ENCODE assay signal across 1 cellular context in genomic region chr10:68331455-68332258, GRCh38.
A peak's percentile ranks its signal among the peaks of the same experiment; 100 is the strongest.
TF ChIP-seq lines count a peak whose summit lies in the region.

Gene HNRNPH3 (plus strand): TSS chr10:68332064. CDS start chr10:68337222, 5,158 bp downstream.

TF ChIP-seq in HepG2, 621 proteins besides CTCF, POLR2A, EP300 and RAD21 (continued from another document and continues in another):
- TF ChIP-seq, protein P1, sequence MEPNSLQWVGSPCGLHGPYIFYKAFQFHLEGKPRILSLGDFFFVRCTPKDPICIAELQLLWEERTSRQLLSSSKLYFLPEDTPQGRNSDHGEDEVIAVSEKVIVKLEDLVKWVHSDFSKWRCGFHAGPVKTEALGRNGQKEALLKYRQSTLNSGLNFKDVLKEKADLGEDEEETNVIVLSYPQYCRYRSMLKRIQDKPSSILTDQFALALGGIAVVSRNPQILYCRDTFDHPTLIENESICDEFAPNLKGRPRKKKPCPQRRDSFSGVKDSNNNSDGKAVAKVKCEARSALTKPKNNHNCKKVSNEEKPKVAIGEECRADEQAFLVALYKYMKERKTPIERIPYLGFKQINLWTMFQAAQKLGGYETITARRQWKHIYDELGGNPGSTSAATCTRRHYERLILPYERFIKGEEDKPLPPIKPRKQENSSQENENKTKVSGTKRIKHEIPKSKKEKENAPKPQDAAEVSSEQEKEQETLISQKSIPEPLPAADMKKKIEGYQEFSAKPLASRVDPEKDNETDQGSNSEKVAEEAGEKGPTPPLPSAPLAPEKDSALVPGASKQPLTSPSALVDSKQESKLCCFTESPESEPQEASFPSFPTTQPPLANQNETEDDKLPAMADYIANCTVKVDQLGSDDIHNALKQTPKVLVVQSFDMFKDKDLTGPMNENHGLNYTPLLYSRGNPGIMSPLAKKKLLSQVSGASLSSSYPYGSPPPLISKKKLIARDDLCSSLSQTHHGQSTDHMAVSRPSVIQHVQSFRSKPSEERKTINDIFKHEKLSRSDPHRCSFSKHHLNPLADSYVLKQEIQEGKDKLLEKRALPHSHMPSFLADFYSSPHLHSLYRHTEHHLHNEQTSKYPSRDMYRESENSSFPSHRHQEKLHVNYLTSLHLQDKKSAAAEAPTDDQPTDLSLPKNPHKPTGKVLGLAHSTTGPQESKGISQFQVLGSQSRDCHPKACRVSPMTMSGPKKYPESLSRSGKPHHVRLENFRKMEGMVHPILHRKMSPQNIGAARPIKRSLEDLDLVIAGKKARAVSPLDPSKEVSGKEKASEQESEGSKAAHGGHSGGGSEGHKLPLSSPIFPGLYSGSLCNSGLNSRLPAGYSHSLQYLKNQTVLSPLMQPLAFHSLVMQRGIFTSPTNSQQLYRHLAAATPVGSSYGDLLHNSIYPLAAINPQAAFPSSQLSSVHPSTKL (CRISPR knock-in tag; IDR thresholded peaks at IDR 0.05), result peak; percentile 33
- no peak for TF ChIP-seq TCF12 (IDR thresholded peaks at IDR 0.05)
- TF ChIP-seq TCF12 (CRISPR knock-in tag; IDR thresholded peaks at IDR 0.05), result no peak
- TF ChIP-seq ZNF17 (CRISPR knock-in tag; IDR thresholded peaks at IDR 0.05), result no peak
- peak; percentile 65; the same call in 1 of the 2 replicates for TF ChIP-seq DMTF1 (CRISPR knock-in tag; IDR thresholded peaks at IDR 0.05)
- TF ChIP-seq, protein P2, sequence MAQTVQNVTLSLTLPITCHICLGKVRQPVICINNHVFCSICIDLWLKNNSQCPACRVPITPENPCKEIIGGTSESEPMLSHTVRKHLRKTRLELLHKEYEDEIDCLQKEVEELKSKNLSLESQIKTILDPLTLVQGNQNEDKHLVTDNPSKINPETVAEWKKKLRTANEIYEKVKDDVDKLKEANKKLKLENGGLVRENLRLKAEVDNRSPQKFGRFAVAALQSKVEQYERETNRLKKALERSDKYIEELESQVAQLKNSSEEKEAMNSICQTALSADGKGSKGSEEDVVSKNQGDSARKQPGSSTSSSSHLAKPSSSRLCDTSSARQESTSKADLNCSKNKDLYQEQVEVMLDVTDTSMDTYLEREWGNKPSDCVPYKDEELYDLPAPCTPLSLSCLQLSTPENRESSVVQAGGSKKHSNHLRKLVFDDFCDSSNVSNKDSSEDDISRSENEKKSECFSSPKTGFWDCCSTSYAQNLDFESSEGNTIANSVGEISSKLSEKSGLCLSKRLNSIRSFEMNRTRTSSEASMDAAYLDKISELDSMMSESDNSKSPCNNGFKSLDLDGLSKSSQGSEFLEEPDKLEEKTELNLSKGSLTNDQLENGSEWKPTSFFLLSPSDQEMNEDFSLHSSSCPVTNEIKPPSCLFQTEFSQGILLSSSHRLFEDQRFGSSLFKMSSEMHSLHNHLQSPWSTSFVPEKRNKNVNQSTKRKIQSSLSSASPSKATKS (CRISPR knock-in tag; IDR thresholded peaks at IDR 0.05), result no peak
- TF ChIP-seq RBFOX2 (IDR thresholded peaks at IDR 0.05; ENCODE audit: low read depth, low read length), result peak; percentile 98
- TF ChIP-seq IRF2 (CRISPR knock-in tag; IDR thresholded peaks at IDR 0.05), result peak; percentile 71; the same call in 1 of the 2 replicates
- no peak for TF ChIP-seq AFF4 (CRISPR knock-in tag; IDR thresholded peaks at IDR 0.05)
- TF ChIP-seq KLF12 (CRISPR knock-in tag; IDR thresholded peaks at IDR 0.05; ENCODE audit: borderline replicate concordance), result peak; percentile 83; the same call in 1 of the 2 replicates
- TF ChIP-seq, protein P3, sequence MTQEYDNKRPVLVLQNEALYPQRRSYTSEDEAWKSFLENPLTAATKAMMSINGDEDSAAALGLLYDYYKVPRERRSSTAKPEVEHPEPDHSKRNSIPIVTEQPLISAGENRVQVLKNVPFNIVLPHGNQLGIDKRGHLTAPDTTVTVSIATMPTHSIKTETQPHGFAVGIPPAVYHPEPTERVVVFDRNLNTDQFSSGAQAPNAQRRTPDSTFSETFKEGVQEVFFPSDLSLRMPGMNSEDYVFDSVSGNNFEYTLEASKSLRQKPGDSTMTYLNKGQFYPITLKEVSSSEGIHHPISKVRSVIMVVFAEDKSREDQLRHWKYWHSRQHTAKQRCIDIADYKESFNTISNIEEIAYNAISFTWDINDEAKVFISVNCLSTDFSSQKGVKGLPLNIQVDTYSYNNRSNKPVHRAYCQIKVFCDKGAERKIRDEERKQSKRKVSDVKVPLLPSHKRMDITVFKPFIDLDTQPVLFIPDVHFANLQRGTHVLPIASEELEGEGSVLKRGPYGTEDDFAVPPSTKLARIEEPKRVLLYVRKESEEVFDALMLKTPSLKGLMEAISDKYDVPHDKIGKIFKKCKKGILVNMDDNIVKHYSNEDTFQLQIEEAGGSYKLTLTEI (CRISPR knock-in tag; conservative IDR thresholded peaks at IDR 0.05), result no peak
- TF ChIP-seq ZNF468 (CRISPR knock-in tag; IDR thresholded peaks at IDR 0.05), result peak; percentile 60; the same call in 1 of the 2 replicates
- TF ChIP-seq ZNF121 (CRISPR knock-in tag; IDR thresholded peaks at IDR 0.05), result no peak
- peak; percentile 82; the same call in 1 of the 2 replicates for TF ChIP-seq ZNF563 (CRISPR knock-in tag; IDR thresholded peaks at IDR 0.05)
- no peak for TF ChIP-seq ELF1 (CRISPR knock-in tag; IDR thresholded peaks at IDR 0.05)
- TF ChIP-seq MBNL3 (CRISPR knock-in tag; conservative IDR thresholded peaks at IDR 0.05), result no peak
- TF ChIP-seq DZIP1 (CRISPR knock-in tag; IDR thresholded peaks at IDR 0.05), result peak; percentile 61; the same call in 1 of the 2 replicates
- TF ChIP-seq ZNF260 (CRISPR knock-in tag; IDR thresholded peaks at IDR 0.05; ENCODE audit: borderline replicate concordance, low read depth), result no peak
- TF ChIP-seq BRD4 (CRISPR knock-in tag; IDR thresholded peaks at IDR 0.05), result peak; percentile 91; the same call in 1 of the 2 replicates
- TF ChIP-seq ZNF646 (CRISPR knock-in tag; IDR thresholded peaks at IDR 0.05), result 0 out of 2 replicates have a peak, but pooled peaks have one; percentile 11
- TF ChIP-seq ZNF253 (CRISPR knock-in tag; IDR thresholded peaks at IDR 0.05; ENCODE audit: borderline replicate concordance), result peak; percentile 80; the same call in 1 of the 2 replicates
- TF ChIP-seq ZNF841 (CRISPR knock-in tag; IDR thresholded peaks at IDR 0.05; ENCODE audit: borderline replicate concordance), result peak; percentile 78; the same call in 1 of the 2 replicates
- peak; percentile 83 for TF ChIP-seq HOXA9 (CRISPR knock-in tag; IDR thresholded peaks at IDR 0.05; ENCODE audit: borderline replicate concordance)
- peak; percentile 4; the same call in 1 of the 2 replicates for TF ChIP-seq MAF1 (CRISPR knock-in tag; IDR thresholded peaks at IDR 0.05; ENCODE audit: borderline replicate concordance)
- TF ChIP-seq, protein P4, sequence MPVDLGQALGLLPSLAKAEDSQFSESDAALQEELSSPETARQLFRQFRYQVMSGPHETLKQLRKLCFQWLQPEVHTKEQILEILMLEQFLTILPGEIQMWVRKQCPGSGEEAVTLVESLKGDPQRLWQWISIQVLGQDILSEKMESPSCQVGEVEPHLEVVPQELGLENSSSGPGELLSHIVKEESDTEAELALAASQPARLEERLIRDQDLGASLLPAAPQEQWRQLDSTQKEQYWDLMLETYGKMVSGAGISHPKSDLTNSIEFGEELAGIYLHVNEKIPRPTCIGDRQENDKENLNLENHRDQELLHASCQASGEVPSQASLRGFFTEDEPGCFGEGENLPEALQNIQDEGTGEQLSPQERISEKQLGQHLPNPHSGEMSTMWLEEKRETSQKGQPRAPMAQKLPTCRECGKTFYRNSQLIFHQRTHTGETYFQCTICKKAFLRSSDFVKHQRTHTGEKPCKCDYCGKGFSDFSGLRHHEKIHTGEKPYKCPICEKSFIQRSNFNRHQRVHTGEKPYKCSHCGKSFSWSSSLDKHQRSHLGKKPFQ (CRISPR knock-in tag; IDR thresholded peaks at IDR 0.05; ENCODE audit: insufficient replicate concordance), result peak; percentile 52
- no peak for TF ChIP-seq MTA3 (CRISPR knock-in tag; IDR thresholded peaks at IDR 0.05)
- TF ChIP-seq GTF3A (CRISPR knock-in tag; conservative IDR thresholded peaks at IDR 0.05), result no peak
- TF ChIP-seq CBFB (CRISPR knock-in tag; IDR thresholded peaks at IDR 0.05), result peak; percentile 66
